In the genomic region with DNA sequence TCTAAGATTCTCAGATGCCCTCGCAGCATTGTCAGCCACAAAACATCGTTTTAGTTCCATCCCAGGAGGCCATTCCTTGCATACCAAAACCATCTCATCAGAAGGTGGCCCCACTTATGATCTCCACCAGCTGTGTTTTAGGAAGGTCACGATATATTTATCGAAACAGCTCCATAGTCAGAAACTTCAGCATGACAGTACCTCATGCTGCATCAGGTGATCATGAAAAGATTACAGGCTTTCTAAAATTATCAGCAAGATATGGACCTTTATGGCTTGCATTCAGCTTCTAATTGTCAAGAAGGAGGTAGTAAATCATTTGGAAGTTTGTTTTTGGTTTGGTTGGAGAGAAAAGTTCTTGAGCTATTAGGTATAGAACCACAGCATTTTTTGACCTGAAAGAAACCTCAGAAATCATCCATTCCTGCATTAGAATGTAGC, we compare ENCODE assay signal across 23 cellular contexts. TPM values are rescaled to one million over a fixed set of nuclear protein-coding genes. Genes with fewer than 3 reads are reported as not detected.
DNase-seq lines count a peak whose midpoint lies in the region; ATAC-seq and TF ChIP-seq lines count a peak whose summit lies in the region.
"Had no signal": no experiment of that assay in that cellular context is flagged by ENCODE, and none has a peak within 500 bp of the region (broad histone marks: within the 10 kb centered on the region; RNA-seq: fewer than 3 reads in every experiment).

No MANE protein-coding gene starts in this region.

- ATAC-seq in natural killer cell (no peak), left ventricle myocardium superior (no peak)
- no peak for ATAC-seq in natural killer cell treated with Interleukin-12 subunit alpha and Interleukin-12 subunit beta and Interleukin-15 and Interleukin-18, amount 100 ng/mL, for 72 hours
- ATAC-seq: activated CD8-positive, alpha-beta memory T cell treated with anti-CD3 and anti-CD28 coated beads, Interleukin-2, amount 10 ng/mL, durations not matched to agents 7 days and 5 days; lower lobe of right lung; upper lobe of right lung had no signal

- H3K4me3 Mint-ChIP-seq in natural killer cell = no peak overlapping the region
- H3K4me3 Mint-ChIP-seq in natural killer cell treated with Interleukin-12 subunit alpha and Interleukin-12 subunit beta and Interleukin-15 and Interleukin-18, amount 100 ng/mL, for 72 hours = no peak overlapping the region
- H3K4me3 Mint-ChIP-seq: activated CD8-positive, alpha-beta memory T cell treated with anti-CD3 and anti-CD28 coated beads, Interleukin-2, amount 10 ng/mL, durations not matched to agents 7 days and 5 days had no signal

- H3K36me3 Mint-ChIP-seq in natural killer cell = no peaks in the 10 kb centered on the region
- H3K36me3 Mint-ChIP-seq in natural killer cell treated with Interleukin-12 subunit alpha and Interleukin-12 subunit beta and Interleukin-15 and Interleukin-18, amount 100 ng/mL, for 72 hours = no peaks in the 10 kb centered on the region

- intact Hi-C loops in natural killer cell (cut with micrococcal nuclease) = no loop called here
- intact Hi-C loops in vagina (cut with DNase I) = no loop called here
- intact Hi-C loops in left ventricle myocardium superior (cut with micrococcal nuclease) = no loop called here

- 0 out of 2 replicates have a peak, but pooled peaks cover 2% of the 10 kb centered on the region for H3F3A ChIP-seq in OCI-LY1 (ENCODE audit: insufficient read depth, low read length)

- no peaks in the 10 kb centered on the region for H3K9me3 Mint-ChIP-seq in natural killer cell
- H3K9me3 Mint-ChIP-seq in natural killer cell treated with Interleukin-12 subunit alpha and Interleukin-12 subunit beta and Interleukin-15 and Interleukin-18, amount 100 ng/mL, for 72 hours = no peaks in the 10 kb centered on the region

- H4K20me1 ChIP-seq in OCI-LY1 (ENCODE audit: insufficient read depth, low read length) = no peaks in the 10 kb centered on the region

- H3K27me3 ChIP-seq in OCI-LY1 (ENCODE audit: insufficient read depth, low read length) (no peaks in the 10 kb centered on the region), vagina (no peaks in the 10 kb centered on the region)
- H3K27me3 ChIP-seq: upper lobe of right lung had no signal

- no peaks in the 10 kb centered on the region for H3K9me3 ChIP-seq in OCI-LY1 (ENCODE audit: low read length)
- no peaks in the 10 kb centered on the region for H3K9me3 ChIP-seq in vagina
- H3K9me3 ChIP-seq: lower lobe of right lung, upper lobe of right lung had no signal

- H3K4me1 Mint-ChIP-seq in natural killer cell = peaks cover 80 to 87% of the 10 kb centered on the region in 2 donors
- peaks cover 43 to 64% of the 10 kb centered on the region in 2 donors for H3K4me1 Mint-ChIP-seq in natural killer cell treated with Interleukin-12 subunit alpha and Interleukin-12 subunit beta and Interleukin-15 and Interleukin-18, amount 100 ng/mL, for 72 hours (ENCODE audit: low read depth in 2 of 2)

- no peaks in the 10 kb centered on the region for H3K79me2 ChIP-seq in OCI-LY1 (ENCODE audit: insufficient read depth, low read length)

- H3K27ac ChIP-seq in OCI-LY1 (ENCODE audit: low read depth, low read length, poor library complexity, severe bottlenecking) (peak overlapping the region; percentile 40), vagina (peak overlapping the region; percentile 16)
- H3K27ac ChIP-seq: 22Rv1, lower lobe of right lung, SK-N-MC, upper lobe of right lung had no signal

- H3K36me3 ChIP-seq in OCI-LY1 (ENCODE audit: insufficient read depth, low read length) = no peaks in the 10 kb centered on the region
- H3K36me3 ChIP-seq in vagina = peaks cover 0 to 6% of the 10 kb centered on the region in 2 donors
- H3K36me3 ChIP-seq: lower lobe of right lung, upper lobe of right lung had no signal

- TF ChIP-seq POLR2A in vagina (IDR thresholded peaks at IDR 0.05) = no peak

- no peak overlapping the region for H3K4me2 ChIP-seq in OCI-LY1 (ENCODE audit: low read length)

- H3K27me3 Mint-ChIP-seq in natural killer cell (ENCODE audit: low read depth in 2 of 2) = no peaks in the 10 kb centered on the region
- no peaks in the 10 kb centered on the region for H3K27me3 Mint-ChIP-seq in natural killer cell treated with Interleukin-12 subunit alpha and Interleukin-12 subunit beta and Interleukin-15 and Interleukin-18, amount 100 ng/mL, for 72 hours

- H3K9ac ChIP-seq in OCI-LY1 (ENCODE audit: low read length) = no peak overlapping the region

- H3K27ac Mint-ChIP-seq in natural killer cell = peak overlapping the region; percentile 28 to 31
- H3K27ac Mint-ChIP-seq in natural killer cell treated with Interleukin-12 subunit alpha and Interleukin-12 subunit beta and Interleukin-15 and Interleukin-18, amount 100 ng/mL, for 72 hours = peak overlapping the region in 1 of 2 donors; percentile 34
- H3K27ac Mint-ChIP-seq: activated CD8-positive, alpha-beta memory T cell treated with anti-CD3 and anti-CD28 coated beads, Interleukin-2, amount 10 ng/mL, durations not matched to agents 7 days and 5 days had no signal

- no peak overlapping the region for H3K4me3 ChIP-seq in OCI-LY1 (ENCODE audit: low read depth, low read length, poor library complexity, severe bottlenecking)
- no peak overlapping the region for H3K4me3 ChIP-seq in fibroblast of villous mesenchyme (ENCODE audit: low read depth, low read length)
- no peak overlapping the region for H3K4me3 ChIP-seq in vagina
- H3K4me3 ChIP-seq: lower lobe of right lung, SK-N-MC, upper lobe of right lung had no signal

- no peaks in the 10 kb centered on the region for H3K9me2 ChIP-seq in OCI-LY1 (ENCODE audit: low read depth, low read length)

- no peak for TF ChIP-seq CTCF in natural killer cell (IDR thresholded peaks at IDR 0.05)
- no peak for TF ChIP-seq CTCF in OCI-LY1 (IDR thresholded peaks at IDR 0.05; ENCODE audit: low read length)
- no peak for TF ChIP-seq CTCF in fibroblast of villous mesenchyme (IDR thresholded peaks at IDR 0.05; ENCODE audit: insufficient read depth, low read depth, low read length)
- TF ChIP-seq CTCF in vagina (IDR thresholded peaks at IDR 0.05) = no peak

- H2AFZ ChIP-seq in OCI-LY1 (ENCODE audit: low read length) = no peak overlapping the region

- DNase-seq in natural killer cell (no peak), fibroblast of villous mesenchyme (ENCODE audit: low read depth) (peak; percentile 66), vagina (ENCODE audit: extremely low spot score in 2 of 2) (no peak), NK-92 (lab: John Stamatoyannopoulos, UW; ENCODE audit: unreplicated experiment) (no peak), left ventricle myocardium superior (no peak)
- DNase-seq in natural killer cell treated with Interleukin-12 subunit alpha and Interleukin-12 subunit beta and Interleukin-15 and Interleukin-18, amount 100 ng/mL, for 72 hours (ENCODE audit: low spot score) = no peak
- no peak for DNase-seq in activated naive CD4-positive, alpha-beta T cell treated with Interleukin-2 at 50 U/mL for 16 hours
- DNase-seq: activated CD4-positive, alpha-beta T cell treated with anti-CD3 and anti-CD28 coated beads for 48 hours; activated CD8-positive, alpha-beta memory T cell treated with anti-CD3 and anti-CD28 coated beads, Interleukin-2, amount 10 ng/mL, durations not matched to agents 7 days and 5 days; activated naive CD4-positive, alpha-beta T cell treated with anti-CD3 and anti-CD28 coated beads, Interleukin-2, amount 50 U/mL, for 16 hours; central memory CD4-positive, alpha-beta T cell; COR-L47; DMS79; KBM-7; kidney; lower lobe of right lung; NCI-H1694 treated with DMSO at 0.1 percent for 48 hours; NCI-H526 treated with DMSO at 0.1 percent for 48 hours; T-helper 2 cell; upper lobe of right lung had no signal

- H3K4me1 ChIP-seq in OCI-LY1 (ENCODE audit: insufficient read depth, low read length, severe bottlenecking) = peaks cover 72% of the 10 kb centered on the region
- peaks cover 66% of the 10 kb centered on the region for H3K4me1 ChIP-seq in vagina

RNA-seq across cellular contexts. Expression of gene JAZF1, which starts 20.0 kb away (rescaled TPM):
- total RNA-seq in natural killer cell (10 to 100 TPM; 82.5 to 89.7 (median 87.6) TPM), fibroblast of villous mesenchyme (32.9 and 38.4 TPM in 2 replicates), vagina (36.1 TPM), left ventricle myocardium superior (23.2 TPM)
- 10 to 100 TPM; 12.6 to 23.6 TPM for total RNA-seq in natural killer cell treated with Interleukin-12 subunit alpha and Interleukin-12 subunit beta and Interleukin-15 and Interleukin-18, amount 100 ng/mL, for 72 hours
